ENCODE assay signal across 8 cellular contexts in the genomic region with DNA sequence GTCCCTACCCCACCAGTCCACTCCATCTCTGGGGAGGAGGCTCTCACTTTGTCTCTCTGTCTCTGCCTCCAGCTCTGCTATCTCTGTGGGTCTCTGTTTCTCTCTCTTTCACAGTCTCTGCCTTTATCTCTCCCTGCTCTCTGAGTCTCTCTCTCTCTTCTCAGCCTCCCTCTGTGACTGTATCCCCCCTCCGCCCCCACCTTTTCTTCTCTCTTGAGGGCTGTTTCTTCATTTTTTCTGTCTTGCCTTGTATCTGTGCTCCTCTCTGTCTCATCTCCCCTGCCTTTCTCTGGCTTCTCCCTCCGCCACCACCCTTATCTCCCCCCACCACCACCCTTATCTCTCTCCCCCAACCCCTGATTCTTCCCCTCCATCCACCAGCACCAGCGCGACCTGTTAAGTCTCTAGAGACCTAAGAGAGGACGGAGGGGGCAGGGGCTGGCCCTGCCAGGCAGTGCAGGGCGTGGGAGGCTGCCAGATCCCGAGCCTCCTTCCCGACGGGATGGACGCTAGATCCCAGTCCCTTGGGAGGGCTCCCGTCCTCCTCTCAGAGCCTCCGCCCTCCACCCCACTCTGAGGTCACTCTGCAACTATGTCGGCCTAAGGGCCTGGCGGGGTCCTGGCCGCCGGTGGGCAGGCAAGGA. TPM values are rescaled to one million over a fixed set of nuclear protein-coding genes. Genes with fewer than 3 reads are reported as not detected.
DNase-seq lines count a peak whose midpoint lies in the region; ATAC-seq and TF ChIP-seq lines count a peak whose summit lies in the region.

No MANE protein-coding gene starts in this region.

- H3K27ac Mint-ChIP-seq in neural progenitor cell, result peak overlapping the region; percentile 35

- H2AFZ ChIP-seq in neural progenitor cell (replicated peaks), result no peak overlapping the region

- TF ChIP-seq CTCF in fibroblast of mammary gland (conservative IDR thresholded peaks at IDR 0.05; ENCODE audit: control insufficient read depth, insufficient read depth, low read depth, low read length) (no peak), neural progenitor cell (IDR thresholded peaks at IDR 0.05) (no peak)

- H3K9me3 Mint-ChIP-seq in neural progenitor cell, result no peaks in the 10 kb centered on the region

- ATAC-seq in HG03378 (IDR thresholded peaks at IDR 0.05; ENCODE audit: unreplicated experiment), result no peak

- H3K36me3 ChIP-seq in neural progenitor cell, result no peaks in the 10 kb centered on the region

- peak overlapping the region; percentile 38 for H3K9ac ChIP-seq in neural progenitor cell

- DNase-seq in AG20443 (ENCODE audit: low spot score) (peak; percentile 75), RPMI7951 (ENCODE audit: low read depth) (peak; percentile 78), fibroblast of mammary gland (ENCODE audit: low read depth) (peak; percentile 78), neural progenitor cell (ENCODE audit: low spot score) (peak; percentile 28), NCI-H2196 (lab: John Stamatoyannopoulos, UW; ENCODE audit: unreplicated experiment) (no peak), NCI-H1092 (lab: John Stamatoyannopoulos, UW) (no peak), NCI-H2171 treated with DMSO at 0.1 percent for 48 hours (lab: John Stamatoyannopoulos, UW) (no peak)

- peak overlapping the region; percentile 94 for H3K4me3 Mint-ChIP-seq in neural progenitor cell

- H3K4me1 ChIP-seq in neural progenitor cell, result peaks cover 16% of the 10 kb centered on the region

- H4K20me1 ChIP-seq in neural progenitor cell (ENCODE audit: low read depth), result no peaks in the 10 kb centered on the region

- H3K4me1 Mint-ChIP-seq in neural progenitor cell, result peaks cover 52% of the 10 kb centered on the region

- no peaks in the 10 kb centered on the region for H3K9me3 ChIP-seq in neural progenitor cell (ENCODE audit: low read depth)

- peaks cover 19% of the 10 kb centered on the region for H3K79me2 ChIP-seq in neural progenitor cell (ENCODE audit: low read depth)

- H3K4me3 ChIP-seq in fibroblast of mammary gland (ENCODE audit: control insufficient read depth, low read depth, low read length) (peak overlapping the region; percentile 94), neural progenitor cell (peak overlapping the region; percentile 74)

- no peaks in the 10 kb centered on the region for H3K27me3 ChIP-seq in neural progenitor cell

- H3K36me3 Mint-ChIP-seq in neural progenitor cell, result peaks cover 5% of the 10 kb centered on the region

- H3K27me3 Mint-ChIP-seq in neural progenitor cell (ENCODE audit: insufficient read depth, low read depth), result peaks cover 17% of the 10 kb centered on the region

- H3K4me2 ChIP-seq in neural progenitor cell, result peak overlapping the region; percentile 84

- no peak overlapping the region for H3K27ac ChIP-seq in neural progenitor cell

- peaks cover 21% of the 10 kb centered on the region for H3F3A ChIP-seq in neural progenitor cell (ENCODE audit: low read depth)

RNA-seq across cellular contexts. Expression of a gene that starts 1.0 kb away (rescaled TPM):
- 140 and 156 TPM in 2 replicates for total RNA-seq in RPMI7951 (2014; rRNA removed; shearing (Covaris generic))
- total RNA-seq in neural progenitor cell (ENCODE audit: low replicate concordance), result 24.7 and 45.6 TPM in 2 replicates

RNA-seq across cellular contexts. Expression of a gene that starts 27.0 kb away (rescaled TPM):
- total RNA-seq in RPMI7951 (2014; rRNA removed; shearing (Covaris generic)), result 4.4 and 10.3 TPM in 2 replicates
- 2.0 and 8.3 TPM in 2 replicates for total RNA-seq in neural progenitor cell (ENCODE audit: low replicate concordance)

RNA-seq across cellular contexts. Expression of a gene that starts 44.1 kb away (rescaled TPM):
- 101 and 105 TPM in 2 replicates for total RNA-seq in RPMI7951 (2014; rRNA removed; shearing (Covaris generic))
- 126 and 188 TPM in 2 replicates for total RNA-seq in neural progenitor cell (ENCODE audit: low replicate concordance)

Comparison
In these comparisons a context has a peak if more than half of its experiments do, and no peak if none do; other contexts are left out.
1. DNase-seq: peak in AG20443 (single experiment), RPMI7951 (single experiment), fibroblast of mammary gland (single experiment) and neural progenitor cell (single experiment); none in NCI-H2196 (single experiment), NCI-H1092 (single experiment) and NCI-H2171 treated with DMSO at 0.1 percent for 48 hours (single experiment).